8 cellular contexts compared by ENCODE assay signal in the genomic region with DNA sequence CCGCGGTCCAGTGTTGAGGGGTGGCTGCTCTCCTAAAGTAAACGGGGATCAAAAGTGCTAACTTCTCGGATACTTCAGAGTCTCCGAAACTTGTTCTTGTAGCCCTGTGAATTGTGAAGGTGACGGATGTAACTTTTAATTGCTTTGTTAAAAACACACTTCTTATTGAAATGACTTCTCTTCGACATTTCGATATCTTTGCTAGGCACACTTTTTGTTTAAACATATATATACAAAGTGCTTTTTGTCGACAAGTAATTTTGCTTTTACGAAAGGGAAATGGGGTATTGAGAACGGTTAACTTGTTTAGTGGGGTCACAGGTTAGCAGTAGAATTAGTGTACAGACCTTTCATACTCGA.
DNase-seq lines count a peak whose midpoint lies in the region; ATAC-seq and TF ChIP-seq lines count a peak whose summit lies in the region.

No MANE protein-coding gene starts in this region.

- peaks cover 21% of the 10 kb centered on the region for H3K4me1 ChIP-seq in muscle layer of colon (ENCODE audit: insufficient read depth, low read length)

- DNase-seq in COLO829 (ENCODE audit: low spot score) (peak; percentile 16), LNCaP clone FGC (ENCODE audit: low read depth) (no peak), cerebellar cortex (ENCODE audit: low spot score) (peak; percentile 26), activated gamma-delta T cell (lab: John Stamatoyannopoulos, UW) (no peak)
- DNase-seq in stimulated activated CD4-positive, alpha-beta T cell treated with anti-CD3 and anti-CD28 coated beads, Interleukin-12 subunit alpha, Interleukin-12 subunit beta, amount 100 ng/mL, for 4 hours = no peak
- DNase-seq in activated CD4-positive, alpha-beta T cell treated with anti-CD3 and anti-CD28 coated beads for 4 hours = no peak

- H3K9me3 ChIP-seq in muscle layer of colon (ENCODE audit: low read length) = no peaks in the 10 kb centered on the region

- H3K9ac ChIP-seq in muscle layer of colon (ENCODE audit: low read length) = peak overlapping the region; percentile 84

- no peaks in the 10 kb centered on the region for H3K36me3 ChIP-seq in muscle layer of colon (ENCODE audit: insufficient read depth, low read length)

- ATAC-seq in GM18858 (IDR thresholded peaks at IDR 0.05; ENCODE audit: unreplicated experiment) = no peak

- peak overlapping the region; percentile 73 for H3K27ac ChIP-seq in muscle layer of colon (ENCODE audit: low read depth, low read length)

- H3K4me3 ChIP-seq in LNCaP clone FGC (ENCODE audit: low read depth, low read length) = peak overlapping the region; percentile 93
- H3K4me3 ChIP-seq in muscle layer of colon (ENCODE audit: low read depth in 1 of 2, low read length in 2 of 2) = peak overlapping the region; percentile 75 to 83

- no peaks in the 10 kb centered on the region for H3K27me3 ChIP-seq in muscle layer of colon (ENCODE audit: control insufficient read depth in 1 of 2, insufficient read depth in 2 of 2, low read length in 2 of 2)

- no peak for TF ChIP-seq CTCF in LNCaP clone FGC (IDR thresholded peaks at IDR 0.05; ENCODE audit: control insufficient read depth, extremely low read depth, insufficient read depth)

Comparison
In these comparisons a context has a peak if more than half of its experiments do, and no peak if none do; other contexts are left out.
1. DNase-seq: peak in COLO829 (single experiment) and cerebellar cortex (single experiment); none in LNCaP clone FGC (single experiment), stimulated activated CD4-positive, alpha-beta T cell treated with anti-CD3 and anti-CD28 coated beads, Interleukin-12 subunit alpha, Interleukin-12 subunit beta, amount 100 ng/mL, for 4 hours (single experiment), activated gamma-delta T cell (single experiment) and activated CD4-positive, alpha-beta T cell treated with anti-CD3 and anti-CD28 coated beads for 4 hours (0 of 2).